11 cellular contexts compared by ENCODE assay signal in genomic region chr1:222387020-222387816, GRCh38.
DNase-seq lines count a peak whose midpoint lies in the region; ATAC-seq and TF ChIP-seq lines count a peak whose summit lies in the region.
"Had no signal": no experiment of that assay in that cellular context is flagged by ENCODE, and none has a peak within 500 bp of the region (broad histone marks: within the 10 kb centered on the region; RNA-seq: fewer than 3 reads in every experiment).

No MANE protein-coding gene starts in this region.

- intact Hi-C loops in PC-3 (cut with micrococcal nuclease) = no loop called here
- intact Hi-C loops in psoas muscle (cut with DNase I) = no loop called here

- POLR2A ChIA-PET in PC-3 (lab: Charles Lee; ENCODE audit: unreplicated experiment) = no interaction called here

- no peak overlapping the region for H3K27ac ChIP-seq in C4-2B
- H3K27ac ChIP-seq in PC-3 (ENCODE audit: low read length) = no peak overlapping the region
- H3K27ac ChIP-seq in psoas muscle = no peak overlapping the region
- H3K27ac ChIP-seq: left lung had no signal

- no peak overlapping the region for H3K4me2 ChIP-seq in PC-3 (ENCODE audit: low read length)

- in situ Hi-C loops in GM13977 (cut with MboI; ENCODE audit: low pct_unique_long_range_greater_than_20kb, low sequenced_read_pairs, unreplicated experiment) = no loop called here

- no peaks in the 10 kb centered on the region for H3K79me2 ChIP-seq in PC-3 (ENCODE audit: low read length)

- TF ChIP-seq CTCF in C4-2B (conservative IDR thresholded peaks at IDR 0.05) = peak; percentile 28
- TF ChIP-seq CTCF in GM13977 (IDR thresholded peaks at IDR 0.05; ENCODE audit: extremely low read depth, insufficient read depth, missing control alignments) = peak; percentile 24
- TF ChIP-seq CTCF in PC-3 (conservative IDR thresholded peaks at IDR 0.05; ENCODE audit: low read depth, low read length) = peak; percentile 60
- peak; percentile 30 for TF ChIP-seq CTCF in fibroblast of villous mesenchyme (IDR thresholded peaks at IDR 0.05; ENCODE audit: insufficient read depth, low read depth, low read length)
- TF ChIP-seq CTCF in psoas muscle (IDR thresholded peaks at IDR 0.05) = no peak

- H3K27me3 ChIP-seq in PC-3 (ENCODE audit: low read length) (no peaks in the 10 kb centered on the region), psoas muscle (ENCODE audit: insufficient read depth in 3 of 3, low read length in 2 of 3) (peaks cover 0 to under 1% (median 0%) of the 10 kb centered on the region in 3 donors)
- H3K27me3 ChIP-seq: left lung had no signal

- no peaks in the 10 kb centered on the region for H3F3A ChIP-seq in PC-3 (ENCODE audit: low read length, unreplicated experiment)

- CTCF ChIA-PET in PC-3 (lab: Charles Lee) = no interaction called here

- H2AFZ ChIP-seq in PC-3 (ENCODE audit: low read length) = no peak overlapping the region; the same call in 1 of the 2 replicates

- H3K9me2 ChIP-seq in PC-3 (replicated peaks; ENCODE audit: low read length) = no peaks in the 10 kb centered on the region

- DNase-seq in GM13977 (ENCODE audit: low spot score) = no peak
- peak; percentile 42 for DNase-seq in PC-3
- DNase-seq in fibroblast of villous mesenchyme (ENCODE audit: low read depth) = no peak
- DNase-seq in psoas muscle = no peak
- DNase-seq in left lobe of liver (ENCODE audit: low spot score) = no peak
- no peak for DNase-seq in RKO (ENCODE audit: low spot score)
- DNase-seq: activated CD4-positive, alpha-beta T cell treated with anti-CD3 and anti-CD28 coated beads for 4 hours; posterior cingulate gyrus had no signal

- H3K4me3 ChIP-seq in PC-3 (ENCODE audit: low read length) (no peak overlapping the region), fibroblast of villous mesenchyme (ENCODE audit: low read depth, low read length) (no peak overlapping the region), psoas muscle (no peak overlapping the region)
- H3K4me3 ChIP-seq: left lung had no signal

- H4K20me1 ChIP-seq in PC-3 (ENCODE audit: low read length) = no peaks in the 10 kb centered on the region

- H3K36me3 ChIP-seq in PC-3 (ENCODE audit: low read depth, low read length) (no peaks in the 10 kb centered on the region), psoas muscle (ENCODE audit: insufficient read depth in 1 of 2, low read depth in 1 of 2) (no peaks in the 10 kb centered on the region)
- H3K36me3 ChIP-seq: left lung had no signal

- ATAC-seq in PC-3 (peak; percentile 27; the same call in 1 of the 2 replicates), psoas muscle (no peak), GM18870 (IDR thresholded peaks at IDR 0.05; ENCODE audit: unreplicated experiment) (no peak), left lobe of liver (no peak)
- ATAC-seq: left lung had no signal

- H3K9ac ChIP-seq in PC-3 (ENCODE audit: low read length) = no peak overlapping the region

- no peaks in the 10 kb centered on the region for H3K4me1 ChIP-seq in PC-3 (ENCODE audit: insufficient read depth, low read length)
- H3K4me1 ChIP-seq in psoas muscle = no peaks in the 10 kb centered on the region
- H3K4me1 ChIP-seq: left lung had no signal

- 75 to 83% (median 82%) methylated on average over 8 of the region's 8 CpGs for WGBS in psoas muscle, 3 donors

- BruUV-seq in PC-3 (replicated peaks; lab: Mats Ljungman, UMichigan) = no TSS peak

- no peaks in the 10 kb centered on the region for H3K9me3 ChIP-seq in PC-3 (ENCODE audit: low read length)
- no peaks in the 10 kb centered on the region for H3K9me3 ChIP-seq in psoas muscle
- H3K9me3 ChIP-seq: left lung had no signal
